Comparison of ENCODE assay signal across 21 cellular contexts in genomic region chr22:50376064-50376747, GRCh38. TPM values are rescaled to one million over a fixed set of nuclear protein-coding genes. Genes with fewer than 3 reads are reported as not detected.
DNase-seq lines count a peak whose midpoint lies in the region; ATAC-seq, FAIRE-seq and TF ChIP-seq lines count a peak whose summit lies in the region.
"Had no signal": no experiment of that assay in that cellular context is flagged by ENCODE, and none has a peak within 500 bp of the region (broad histone marks: within the 10 kb centered on the region; RNA-seq: fewer than 3 reads in every experiment).

No MANE protein-coding gene starts in this region.

- H3K9me3 Mint-ChIP-seq in CD4-positive, alpha-beta memory T cell = no peaks in the 10 kb centered on the region
- H3K9me3 Mint-ChIP-seq in activated naive CD8-positive, alpha-beta T cell (ENCODE audit: low read depth) = no peaks in the 10 kb centered on the region
- H3K9me3 Mint-ChIP-seq in naive thymus-derived CD8-positive, alpha-beta T cell = no peaks in the 10 kb centered on the region
- H3K9me3 Mint-ChIP-seq: activated naive CD4-positive, alpha-beta T cell treated with anti-CD3 and anti-CD28 coated beads, Interleukin-2, amount 50 U/mL, for 24 hours had no signal

- CTCF ChIA-PET in CD4-positive, alpha-beta memory T cell (lab: Charles Lee; ENCODE audit: partially characterized antibody) = interaction anchor here (0.7 kb wide), 1 partner anchor 612 kb away, joined by 4 read pairs; no protein-coding TSS in a partner anchor

- H3K27ac ChIP-seq in CD4-positive, alpha-beta memory T cell (ENCODE audit: low read depth, low read length) = no peak overlapping the region
- H3K27ac ChIP-seq in coronary artery = no peak overlapping the region
- H3K27ac ChIP-seq: brain microvascular endothelial cell, gastroesophageal sphincter, parathyroid adenoma, tibial nerve had no signal

- peak overlapping the region in 1 of 8 donors; percentile 20 for H3K4me3 Mint-ChIP-seq in CD4-positive, alpha-beta memory T cell
- H3K4me3 Mint-ChIP-seq in activated naive CD8-positive, alpha-beta T cell = no peak overlapping the region
- H3K4me3 Mint-ChIP-seq in naive thymus-derived CD8-positive, alpha-beta T cell = peak overlapping the region in 9 of 10 donors; percentile 8 to 69 (median 43)
- H3K4me3 Mint-ChIP-seq: activated naive CD4-positive, alpha-beta T cell treated with anti-CD3 and anti-CD28 coated beads, Interleukin-2, amount 50 U/mL, for 24 hours; dendritic cell treated with granulocyte-macrophage colony-stimulating factor and Interleukin-4, amounts not matched to agents 40 ng/mL and 50 ng/mL, for 4 days had no signal

- POLR2A ChIA-PET in CD4-positive, alpha-beta memory T cell (lab: Charles Lee; ENCODE audit: partially characterized antibody) = interaction anchor here (1.7 kb wide), 1 partner anchor 10 kb away, joined by 3 read pairs; no protein-coding TSS in a partner anchor
- POLR2A ChIA-PET in naive thymus-derived CD8-positive, alpha-beta T cell (lab: Charles Lee) = no interaction called here

- H3K27me3 ChIP-seq in CD4-positive, alpha-beta memory T cell (ENCODE audit: insufficient read depth, low read length) = no peaks in the 10 kb centered on the region
- H3K27me3 ChIP-seq: brain microvascular endothelial cell, gastroesophageal sphincter, tibial nerve had no signal

- DNase-seq in CD4-positive, alpha-beta memory T cell = no peak
- DNase-seq in GM19239 (ENCODE audit: insufficient read length, low spot score) (no peak), coronary artery (ENCODE audit: low spot score) (no peak), NCI-H2107 treated with DMSO at 0.1 percent for 48 hours (lab: John Stamatoyannopoulos, UW; ENCODE audit: unreplicated experiment) (no peak)
- no peak for DNase-seq in naive thymus-derived CD8-positive, alpha-beta T cell
- DNase-seq: activated CD8-positive, alpha-beta memory T cell treated with anti-CD3 and anti-CD28 coated beads for 24 hours; AML-193; brain microvascular endothelial cell; erythroblast; NCI-H1417; SK-N-SH; small intestine had no signal

- peaks cover 26 to 28% of the 10 kb centered on the region in 2 donors for H3K36me3 Mint-ChIP-seq in CD4-positive, alpha-beta memory T cell
- H3K36me3 Mint-ChIP-seq in activated naive CD8-positive, alpha-beta T cell = peaks cover 7% of the 10 kb centered on the region
- H3K36me3 Mint-ChIP-seq in naive thymus-derived CD8-positive, alpha-beta T cell = peaks cover 0 to 64% (median 15%) of the 10 kb centered on the region in 3 donors

- H3K9me3 ChIP-seq in CD4-positive, alpha-beta memory T cell (ENCODE audit: control insufficient read depth in 1 of 2, low read length in 2 of 2) = no peaks in the 10 kb centered on the region
- H3K9me3 ChIP-seq: gastroesophageal sphincter, SK-N-SH, tibial nerve had no signal

- ATAC-seq in naive thymus-derived CD8-positive, alpha-beta T cell = peak in 1 of 2 donors; percentile 27
- ATAC-seq in HG03432 (IDR thresholded peaks at IDR 0.05; ENCODE audit: unreplicated experiment) = no peak
- ATAC-seq: gastroesophageal sphincter had no signal

- H3K4me1 ChIP-seq in CD4-positive, alpha-beta memory T cell (ENCODE audit: insufficient read depth, low read length) = peaks cover 6% of the 10 kb centered on the region
- H3K4me1 ChIP-seq: gastroesophageal sphincter, parathyroid adenoma, tibial nerve had no signal

- H3K4me1 Mint-ChIP-seq in CD4-positive, alpha-beta memory T cell = peaks cover 0 to 7% (median 6%) of the 10 kb centered on the region in 4 donors
- H3K4me1 Mint-ChIP-seq in activated naive CD8-positive, alpha-beta T cell (ENCODE audit: low read depth) = peaks cover 20% of the 10 kb centered on the region
- peaks cover 4 to 20% (median 13%) of the 10 kb centered on the region in 4 donors for H3K4me1 Mint-ChIP-seq in naive thymus-derived CD8-positive, alpha-beta T cell

- peak; percentile 84 for FAIRE-seq in GM19239 (lab: Jason Lieb, UNC)
- FAIRE-seq: H54, RCC 7860, small intestine had no signal

- TF ChIP-seq CTCF in coronary artery (IDR thresholded peaks at IDR 0.05) = no peak

- H3K27me3 Mint-ChIP-seq in CD4-positive, alpha-beta memory T cell = no peaks in the 10 kb centered on the region
- H3K27me3 Mint-ChIP-seq in activated naive CD8-positive, alpha-beta T cell = no peaks in the 10 kb centered on the region
- H3K27me3 Mint-ChIP-seq in naive thymus-derived CD8-positive, alpha-beta T cell = no peaks in the 10 kb centered on the region
- H3K27me3 Mint-ChIP-seq: activated naive CD4-positive, alpha-beta T cell treated with anti-CD3 and anti-CD28 coated beads, Interleukin-2, amount 50 U/mL, for 24 hours; dendritic cell treated with granulocyte-macrophage colony-stimulating factor and Interleukin-4, amounts not matched to agents 40 ng/mL and 50 ng/mL, for 4 days had no signal

- intact Hi-C loops in CD4-positive, alpha-beta memory T cell (cut with micrococcal nuclease) = no loop called here

- no peak overlapping the region for H3K4me3 ChIP-seq in CD4-positive, alpha-beta memory T cell (ENCODE audit: low read length in 2 of 2)
- H3K4me3 ChIP-seq in coronary artery = no peak overlapping the region
- H3K4me3 ChIP-seq: gastroesophageal sphincter, tibial nerve had no signal

- H3K27ac Mint-ChIP-seq in CD4-positive, alpha-beta memory T cell = peak overlapping the region in 6 of 7 donors; percentile 8 to 74 (median 72)
- peak overlapping the region; percentile 54 for H3K27ac Mint-ChIP-seq in activated naive CD8-positive, alpha-beta T cell
- peak overlapping the region; percentile 15 to 88 (median 52) for H3K27ac Mint-ChIP-seq in naive thymus-derived CD8-positive, alpha-beta T cell
- H3K27ac Mint-ChIP-seq: activated naive CD4-positive, alpha-beta T cell treated with anti-CD3 and anti-CD28 coated beads, Interleukin-2, amount 50 U/mL, for 24 hours; dendritic cell treated with granulocyte-macrophage colony-stimulating factor and Interleukin-4, amounts not matched to agents 40 ng/mL and 50 ng/mL, for 4 days had no signal

- H3K36me3 ChIP-seq in CD4-positive, alpha-beta memory T cell (ENCODE audit: insufficient read depth, low read length) = peaks cover 14% of the 10 kb centered on the region

RNA-seq across cellular contexts. Expression of gene PPP6R2, which starts 33.1 kb away (rescaled TPM):
- total RNA-seq in CD4-positive, alpha-beta memory T cell = 10 to 100 TPM; 80.1 to 91.2 TPM
- 10 to 100 TPM; 13.3 to 27.7 TPM for polyA plus RNA-seq in CD4-positive, alpha-beta memory T cell
- 100 to 1,000 TPM in 1 of 2 experiments, 10 to 100 TPM in 1; 93.3 to 104 TPM for total RNA-seq in naive thymus-derived CD8-positive, alpha-beta T cell
- 10 to 100 TPM; 13.3 to 29.1 (median 17.0) TPM for polyA plus RNA-seq in naive thymus-derived CD8-positive, alpha-beta T cell

RNA-seq across cellular contexts. Expression of gene DENND6B, which starts 49.4 kb away (rescaled TPM):
- total RNA-seq in CD4-positive, alpha-beta memory T cell = 1 to 10 TPM; 1.5 to 2.4 TPM
- polyA plus RNA-seq in CD4-positive, alpha-beta memory T cell = under 1 TPM; 0.22 to 0.36 TPM
- 1 to 10 TPM; 7.0 to 9.1 TPM for total RNA-seq in naive thymus-derived CD8-positive, alpha-beta T cell
- polyA plus RNA-seq in naive thymus-derived CD8-positive, alpha-beta T cell = 1 to 10 TPM in 2 of 3 donors, under 1 TPM in 1; 0.53 to 1.1 (median 1.0) TPM
